In the genomic region with DNA sequence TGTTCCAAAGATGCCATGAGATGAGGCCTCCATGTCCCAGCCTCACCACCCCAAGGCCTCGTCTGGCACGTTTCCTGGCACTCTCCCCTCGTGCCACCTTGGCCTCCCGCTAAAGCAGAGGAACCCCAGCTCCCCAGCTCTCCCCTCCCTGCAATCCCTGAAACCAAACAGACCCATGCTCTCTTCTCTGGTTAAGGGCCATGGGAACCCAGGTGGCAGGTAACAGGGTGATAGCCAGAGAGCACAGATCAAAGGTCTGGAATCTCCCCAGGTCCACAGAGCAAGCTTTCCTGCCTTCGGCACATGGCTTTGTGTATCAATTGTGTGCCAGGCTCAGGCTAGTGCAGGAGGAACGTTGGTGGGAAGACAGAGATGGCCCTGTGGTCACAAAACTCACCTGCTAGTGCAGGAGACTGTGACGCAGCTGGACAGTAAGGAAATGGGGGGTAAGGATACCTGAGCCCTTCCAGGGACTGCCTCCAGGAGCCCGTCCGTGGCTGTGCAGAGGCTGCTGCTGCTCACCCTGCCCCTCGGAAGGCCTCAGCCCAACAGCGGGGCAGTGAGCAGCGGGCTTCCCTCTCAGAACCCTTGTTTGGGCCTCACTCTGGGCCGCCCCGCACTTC, we compare ENCODE assay signal across 1 cellular context.
TF ChIP-seq lines count a peak whose summit lies in the region.

No MANE protein-coding gene starts in this region.

TF ChIP-seq in HepG2, 621 proteins besides CTCF, POLR2A, EP300 and RAD21 (continued from another document and continues in another):
- TF ChIP-seq, protein P1, sequence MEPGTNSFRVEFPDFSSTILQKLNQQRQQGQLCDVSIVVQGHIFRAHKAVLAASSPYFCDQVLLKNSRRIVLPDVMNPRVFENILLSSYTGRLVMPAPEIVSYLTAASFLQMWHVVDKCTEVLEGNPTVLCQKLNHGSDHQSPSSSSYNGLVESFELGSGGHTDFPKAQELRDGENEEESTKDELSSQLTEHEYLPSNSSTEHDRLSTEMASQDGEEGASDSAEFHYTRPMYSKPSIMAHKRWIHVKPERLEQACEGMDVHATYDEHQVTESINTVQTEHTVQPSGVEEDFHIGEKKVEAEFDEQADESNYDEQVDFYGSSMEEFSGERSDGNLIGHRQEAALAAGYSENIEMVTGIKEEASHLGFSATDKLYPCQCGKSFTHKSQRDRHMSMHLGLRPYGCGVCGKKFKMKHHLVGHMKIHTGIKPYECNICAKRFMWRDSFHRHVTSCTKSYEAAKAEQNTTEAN (CRISPR knock-in tag; conservative IDR thresholded peaks at IDR 0.05), result peak; percentile 85; the same call in 1 of the 2 replicates
- TF ChIP-seq ZNF12 (CRISPR knock-in tag; IDR thresholded peaks at IDR 0.05), result no peak
- 0 out of 2 replicates have a peak, but pooled peaks have one; percentile 73 for TF ChIP-seq KLF12 (CRISPR knock-in tag; IDR thresholded peaks at IDR 0.05; ENCODE audit: borderline replicate concordance)
- TF ChIP-seq RARA (CRISPR knock-in tag; IDR thresholded peaks at IDR 0.05), result peak; percentile 41; the same call in 1 of the 2 replicates
- no peak for TF ChIP-seq XRCC5 (optimal IDR thresholded peaks at IDR 0.05; ENCODE audit: low read length)
- peak; percentile 45; the same call in 1 of the 2 replicates for TF ChIP-seq ZNF232 (CRISPR knock-in tag; IDR thresholded peaks at IDR 0.05; ENCODE audit: borderline replicate concordance)
- TF ChIP-seq, protein P2, sequence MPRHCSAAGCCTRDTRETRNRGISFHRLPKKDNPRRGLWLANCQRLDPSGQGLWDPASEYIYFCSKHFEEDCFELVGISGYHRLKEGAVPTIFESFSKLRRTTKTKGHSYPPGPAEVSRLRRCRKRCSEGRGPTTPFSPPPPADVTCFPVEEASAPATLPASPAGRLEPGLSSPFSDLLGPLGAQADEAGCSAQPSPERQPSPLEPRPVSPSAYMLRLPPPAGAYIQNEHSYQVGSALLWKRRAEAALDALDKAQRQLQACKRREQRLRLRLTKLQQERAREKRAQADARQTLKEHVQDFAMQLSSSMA (CRISPR knock-in tag; IDR thresholded peaks at IDR 0.05), result peak; percentile 86; the same call in 1 of the 2 replicates
- TF ChIP-seq ZNF441 (CRISPR knock-in tag; IDR thresholded peaks at IDR 0.05; ENCODE audit: borderline replicate concordance), result peak; percentile 76; the same call in 1 of the 2 replicates
- 0 out of 2 replicates have a peak, but pooled peaks have one; percentile 13 for TF ChIP-seq PATZ1 (CRISPR knock-in tag; IDR thresholded peaks at IDR 0.05)
- TF ChIP-seq, protein P3, sequence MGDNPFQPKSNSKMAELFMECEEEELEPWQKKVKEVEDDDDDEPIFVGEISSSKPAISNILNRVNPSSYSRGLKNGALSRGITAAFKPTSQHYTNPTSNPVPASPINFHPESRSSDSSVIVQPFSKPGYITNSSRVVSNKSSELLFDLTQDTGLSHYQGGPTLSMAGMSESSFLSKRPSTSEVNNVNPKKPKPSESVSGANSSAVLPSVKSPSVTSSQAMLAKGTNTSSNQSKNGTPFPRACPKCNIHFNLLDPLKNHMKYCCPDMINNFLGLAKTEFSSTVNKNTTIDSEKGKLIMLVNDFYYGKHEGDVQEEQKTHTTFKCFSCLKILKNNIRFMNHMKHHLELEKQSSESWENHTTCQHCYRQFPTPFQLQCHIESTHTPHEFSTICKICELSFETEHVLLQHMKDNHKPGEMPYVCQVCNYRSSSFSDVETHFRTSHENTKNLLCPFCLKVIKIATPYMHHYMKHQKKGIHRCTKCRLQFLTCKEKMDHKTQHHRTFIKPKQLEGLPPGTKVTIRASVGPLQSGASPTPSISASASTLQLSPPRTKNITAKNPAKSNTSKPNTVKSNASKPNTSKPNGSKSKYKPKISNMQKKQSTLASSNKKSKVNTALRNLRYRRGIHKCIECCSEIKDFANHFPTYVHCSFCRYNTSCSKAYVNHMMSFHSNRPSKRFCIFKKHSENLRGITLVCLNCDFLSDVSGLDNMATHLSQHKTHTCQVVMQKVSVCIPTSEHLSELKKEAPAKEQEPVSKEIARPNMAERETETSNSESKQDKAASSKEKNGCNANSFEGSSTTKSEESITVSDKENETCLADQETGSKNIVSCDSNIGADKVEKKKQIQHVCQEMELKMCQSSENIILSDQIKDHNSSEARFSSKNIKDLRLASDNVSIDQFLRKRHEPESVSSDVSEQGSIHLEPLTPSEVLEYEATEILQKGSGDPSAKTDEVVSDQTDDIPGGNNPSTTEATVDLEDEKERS (CRISPR knock-in tag; IDR thresholded peaks at IDR 0.05), result 0 out of 2 replicates have a peak, but pooled peaks have one; percentile 42
- TF ChIP-seq, protein P4, sequence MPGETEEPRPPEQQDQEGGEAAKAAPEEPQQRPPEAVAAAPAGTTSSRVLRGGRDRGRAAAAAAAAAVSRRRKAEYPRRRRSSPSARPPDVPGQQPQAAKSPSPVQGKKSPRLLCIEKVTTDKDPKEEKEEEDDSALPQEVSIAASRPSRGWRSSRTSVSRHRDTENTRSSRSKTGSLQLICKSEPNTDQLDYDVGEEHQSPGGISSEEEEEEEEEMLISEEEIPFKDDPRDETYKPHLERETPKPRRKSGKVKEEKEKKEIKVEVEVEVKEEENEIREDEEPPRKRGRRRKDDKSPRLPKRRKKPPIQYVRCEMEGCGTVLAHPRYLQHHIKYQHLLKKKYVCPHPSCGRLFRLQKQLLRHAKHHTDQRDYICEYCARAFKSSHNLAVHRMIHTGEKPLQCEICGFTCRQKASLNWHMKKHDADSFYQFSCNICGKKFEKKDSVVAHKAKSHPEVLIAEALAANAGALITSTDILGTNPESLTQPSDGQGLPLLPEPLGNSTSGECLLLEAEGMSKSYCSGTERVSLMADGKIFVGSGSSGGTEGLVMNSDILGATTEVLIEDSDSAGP (CRISPR knock-in tag; IDR thresholded peaks at IDR 0.05; ENCODE audit: borderline replicate concordance), result peak; percentile 57; the same call in 1 of the 2 replicates
- TF ChIP-seq UBTF (CRISPR knock-in tag; IDR thresholded peaks at IDR 0.05), result peak; percentile 36
- no peak for TF ChIP-seq ZNF101 (CRISPR knock-in tag; IDR thresholded peaks at IDR 0.05; ENCODE audit: borderline replicate concordance, low read depth)
- no peak; the same call in 1 of the 2 replicates for TF ChIP-seq ZSCAN21 (CRISPR knock-in tag; IDR thresholded peaks at IDR 0.05; ENCODE audit: borderline replicate concordance)
- TF ChIP-seq, protein P5, sequence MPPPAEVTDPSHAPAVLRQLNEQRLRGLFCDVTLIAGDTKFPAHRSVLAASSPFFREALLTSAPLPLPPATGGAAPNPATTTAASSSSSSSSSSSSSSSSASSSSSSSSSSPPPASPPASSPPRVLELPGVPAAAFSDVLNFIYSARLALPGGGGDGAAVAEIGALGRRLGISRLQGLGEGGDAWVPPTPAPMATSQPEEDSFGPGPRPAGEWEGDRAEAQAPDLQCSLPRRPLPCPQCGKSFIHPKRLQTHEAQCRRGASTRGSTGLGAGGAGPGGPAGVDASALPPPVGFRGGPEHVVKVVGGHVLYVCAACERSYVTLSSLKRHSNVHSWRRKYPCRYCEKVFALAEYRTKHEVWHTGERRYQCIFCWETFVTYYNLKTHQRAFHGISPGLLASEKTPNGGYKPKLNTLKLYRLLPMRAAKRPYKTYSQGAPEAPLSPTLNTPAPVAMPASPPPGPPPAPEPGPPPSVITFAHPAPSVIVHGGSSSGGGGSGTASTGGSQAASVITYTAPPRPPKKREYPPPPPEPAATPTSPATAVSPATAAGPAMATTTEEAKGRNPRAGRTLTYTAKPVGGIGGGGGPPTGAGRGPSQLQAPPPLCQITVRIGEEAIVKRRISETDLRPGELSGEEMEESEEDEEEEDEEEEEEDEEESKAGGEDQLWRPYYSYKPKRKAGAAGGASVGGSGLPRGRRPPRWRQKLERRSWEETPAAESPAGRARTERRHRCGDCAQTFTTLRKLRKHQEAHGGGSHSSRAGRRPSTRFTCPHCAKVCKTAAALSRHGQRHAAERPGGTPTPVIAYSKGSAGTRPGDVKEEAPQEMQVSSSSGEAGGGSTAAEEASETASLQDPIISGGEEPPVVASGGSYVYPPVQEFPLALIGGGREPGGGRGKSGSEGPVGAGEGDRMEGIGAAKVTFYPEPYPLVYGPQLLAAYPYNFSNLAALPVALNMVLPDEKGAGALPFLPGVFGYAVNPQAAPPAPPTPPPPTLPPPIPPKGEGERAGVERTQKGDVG (CRISPR knock-in tag; IDR thresholded peaks at IDR 0.05; ENCODE audit: borderline replicate concordance), result 0 out of 2 replicates have a peak, but pooled peaks have one; percentile 48
- peak; percentile 68 for TF ChIP-seq ZMYM4 (CRISPR knock-in tag; IDR thresholded peaks at IDR 0.05)
- TF ChIP-seq SOX5 (CRISPR knock-in tag; IDR thresholded peaks at IDR 0.05; ENCODE audit: borderline replicate concordance), result peak; percentile 67
- TF ChIP-seq, protein P6, sequence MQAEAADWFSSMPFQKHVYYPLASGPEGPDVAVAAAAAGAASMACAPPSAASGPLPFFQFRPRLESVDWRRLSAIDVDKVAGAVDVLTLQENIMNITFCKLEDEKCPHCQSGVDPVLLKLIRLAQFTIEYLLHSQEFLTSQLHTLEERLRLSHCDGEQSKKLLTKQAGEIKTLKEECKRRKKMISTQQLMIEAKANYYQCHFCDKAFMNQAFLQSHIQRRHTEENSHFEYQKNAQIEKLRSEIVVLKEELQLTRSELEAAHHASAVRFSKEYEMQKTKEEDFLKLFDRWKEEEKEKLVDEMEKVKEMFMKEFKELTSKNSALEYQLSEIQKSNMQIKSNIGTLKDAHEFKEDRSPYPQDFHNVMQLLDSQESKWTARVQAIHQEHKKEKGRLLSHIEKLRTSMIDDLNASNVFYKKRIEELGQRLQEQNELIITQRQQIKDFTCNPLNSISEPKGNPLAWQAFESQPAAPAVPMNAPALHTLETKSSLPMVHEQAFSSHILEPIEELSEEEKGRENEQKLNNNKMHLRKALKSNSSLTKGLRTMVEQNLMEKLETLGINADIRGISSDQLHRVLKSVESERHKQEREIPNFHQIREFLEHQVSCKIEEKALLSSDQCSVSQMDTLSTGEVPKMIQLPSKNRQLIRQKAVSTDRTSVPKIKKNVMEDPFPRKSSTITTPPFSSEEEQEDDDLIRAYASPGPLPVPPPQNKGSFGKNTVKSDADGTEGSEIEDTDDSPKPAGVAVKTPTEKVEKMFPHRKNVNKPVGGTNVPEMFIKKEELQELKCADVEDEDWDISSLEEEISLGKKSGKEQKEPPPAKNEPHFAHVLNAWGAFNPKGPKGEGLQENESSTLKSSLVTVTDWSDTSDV (CRISPR knock-in tag; IDR thresholded peaks at IDR 0.05), result no peak
- no peak for TF ChIP-seq ZNF124 (CRISPR knock-in tag; IDR thresholded peaks at IDR 0.05)
- TF ChIP-seq NCOR1 (IDR thresholded peaks at IDR 0.05; ENCODE audit: borderline replicate concordance, low read length), result 0 out of 2 replicates have a peak, but pooled peaks have one; percentile 18
- TF ChIP-seq ZNF430 (CRISPR knock-in tag; IDR thresholded peaks at IDR 0.05), result peak; percentile 90
- TF ChIP-seq SMAD1 (CRISPR knock-in tag; IDR thresholded peaks at IDR 0.05; ENCODE audit: borderline replicate concordance, low read depth), result peak; percentile 45; the same call in 1 of the 2 replicates
- TF ChIP-seq YEATS4 (CRISPR knock-in tag; IDR thresholded peaks at IDR 0.05; ENCODE audit: borderline replicate concordance), result peak; percentile 50; the same call in 1 of the 2 replicates
- peak; percentile 79 for TF ChIP-seq ARID4A (CRISPR knock-in tag; IDR thresholded peaks at IDR 0.05; ENCODE audit: borderline replicate concordance)
- peak; percentile 20; the same call in 1 of the 2 replicates for TF ChIP-seq ZNF83 (CRISPR knock-in tag; IDR thresholded peaks at IDR 0.05; ENCODE audit: borderline replicate concordance)
- peak; percentile 28; the same call in 1 of the 2 replicates for TF ChIP-seq ZNF160 (CRISPR knock-in tag; IDR thresholded peaks at IDR 0.05)
